Comparison of ENCODE assay signal across 17 cellular contexts in the genomic region with DNA sequence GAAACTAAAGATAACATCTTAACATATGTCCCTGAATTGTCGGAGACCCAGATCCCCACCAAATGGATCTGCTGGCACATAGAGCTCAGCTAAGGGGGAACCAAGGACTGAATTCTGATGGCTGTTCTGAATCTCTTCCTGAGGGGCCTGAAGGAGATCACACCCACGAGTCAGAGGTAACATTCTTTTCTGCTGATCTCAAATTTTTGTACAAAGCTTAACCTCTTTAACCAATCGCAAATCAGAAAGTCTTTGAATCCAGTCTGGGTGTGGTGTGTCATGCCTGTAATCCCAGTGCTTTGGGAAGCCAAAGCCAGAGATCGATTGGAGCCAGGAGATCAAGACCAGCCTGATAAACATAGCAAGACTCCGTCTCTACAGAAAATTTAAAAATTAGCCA.
DNase-seq lines count a peak whose midpoint lies in the region; ATAC-seq and TF ChIP-seq lines count a peak whose summit lies in the region.
"Had no signal": no experiment of that assay in that cellular context is flagged by ENCODE, and none has a peak within 500 bp of the region (broad histone marks: within the 10 kb centered on the region; RNA-seq: fewer than 3 reads in every experiment).

No MANE protein-coding gene starts in this region.

- H4K20me1 ChIP-seq in mammary epithelial cell (ENCODE audit: insufficient read depth, low read length), result no peaks in the 10 kb centered on the region

- dilution Hi-C loops in mammary epithelial cell (cut with HindIII; ENCODE audit: low sequenced_read_pairs), result no loop called here

- no peak overlapping the region for H3K27ac ChIP-seq in mammary epithelial cell (ENCODE audit: insufficient read depth, low read depth, low read length)
- H3K27ac ChIP-seq: KMS-11, lower lobe of right lung had no signal

- peak overlapping the region; percentile 32 for H3K4me2 ChIP-seq in mammary epithelial cell (ENCODE audit: insufficient read depth, low read depth, low read length)
- H3K4me2 ChIP-seq: KMS-11 had no signal

- no peaks in the 10 kb centered on the region for H3K36me3 ChIP-seq in BJ (ENCODE audit: control insufficient read depth, insufficient read depth, low read length)
- H3K36me3 ChIP-seq in mammary epithelial cell (ENCODE audit: insufficient read depth, low read length), result no peaks in the 10 kb centered on the region
- H3K36me3 ChIP-seq: lower lobe of right lung had no signal

- H3K27me3 ChIP-seq in BJ (ENCODE audit: control insufficient read depth, insufficient read depth, low read length) (no peaks in the 10 kb centered on the region), mammary epithelial cell (ENCODE audit: insufficient read depth, low read length) (no peaks in the 10 kb centered on the region)

- CTCF ChIA-PET in BJ (lab: Yijun Ruan, JAX), result no interaction called here
- CTCF ChIA-PET in mammary epithelial cell (lab: Charles Lee; ENCODE audit: low non-redundant PET), result no interaction called here

- in situ Hi-C loops in mammary epithelial cell (cut with MboI; ENCODE audit: low sequenced_read_pairs in 2 of 2), result no loop called here
- in situ Hi-C loops in GM13977 (cut with MboI; ENCODE audit: low pct_unique_long_range_greater_than_20kb, low sequenced_read_pairs, unreplicated experiment), result no loop called here

- peaks cover 13% of the 10 kb centered on the region for H3K4me1 ChIP-seq in mammary epithelial cell (ENCODE audit: insufficient read depth, low read length)
- H3K4me1 ChIP-seq: lower lobe of right lung had no signal

- no peak for TF ChIP-seq CTCF in BJ (IDR thresholded peaks at IDR 0.05; ENCODE audit: insufficient read depth, low read depth, low read length)
- TF ChIP-seq CTCF in mammary epithelial cell (conservative IDR thresholded peaks at IDR 0.05 in 1 of 2, IDR thresholded peaks at IDR 0.05 in 1 of 2; ENCODE audit: extremely low read depth in 1 of 2, insufficient read depth in 1 of 2, low read depth in 1 of 2, low read length in 2 of 2), result no peak
- TF ChIP-seq CTCF in GM13977 (IDR thresholded peaks at IDR 0.05; ENCODE audit: extremely low read depth, insufficient read depth, missing control alignments), result no peak

- H3K79me2 ChIP-seq in mammary epithelial cell (ENCODE audit: insufficient read depth, low read length), result no peaks in the 10 kb centered on the region

- ATAC-seq in HG03108 (IDR thresholded peaks at IDR 0.05; ENCODE audit: unreplicated experiment), result no peak
- ATAC-seq: effector memory CD8-positive, alpha-beta T cell; lower lobe of right lung; Panc1 had no signal

- WGBS in mammary epithelial cell (ENCODE audit: low coverage, missing lambda C conversion rate), result 48% methylated on average over 4 of the region's 5 CpGs

- H2AFZ ChIP-seq in mammary epithelial cell (ENCODE audit: low read depth, low read length), result peak overlapping the region; percentile 85

- no peak overlapping the region for H3K9ac ChIP-seq in mammary epithelial cell (ENCODE audit: insufficient read depth, low read length)
- H3K9ac ChIP-seq: KMS-11 had no signal

- H3K4me3 ChIP-seq in BJ (ENCODE audit: low read depth, low read length), result no peak overlapping the region
- H3K4me3 ChIP-seq in mammary epithelial cell (replicated peaks in 1 of 3; ENCODE audit: insufficient read depth in 1 of 3, low read depth in 2 of 3, low read length in 3 of 3), result no peak overlapping the region
- H3K4me3 ChIP-seq: lower lobe of right lung had no signal

- DNase-seq in BJ (ENCODE audit: low read depth) (peak; percentile 50), HS-5 (ENCODE audit: low read depth) (peak; percentile 53), mammary epithelial cell (peak; percentile 24), kidney glomerular epithelial cell (lab: John Stamatoyannopoulos, UW) (peak; percentile 44), GM13977 (ENCODE audit: low spot score) (no peak), HPDE6-E6E7 (ENCODE audit: extremely low spot score) (no peak), DMS 273 (lab: John Stamatoyannopoulos, UW; ENCODE audit: unreplicated experiment) (no peak)
- DNase-seq: activated CD4-positive, alpha-beta T cell treated with anti-CD3 and anti-CD28 coated beads, Interleukin-2, amount 50 U/mL, for 48 hours; activated naive CD8-positive, alpha-beta T cell treated with anti-CD3 and anti-CD28 coated beads for 36 hours; activated T-cell treated with anti-CD3 and anti-CD28 coated beads, Interleukin-2, amount 50 U/mL, for 24 hours; effector memory CD8-positive, alpha-beta T cell; lower lobe of right lung; NCI-H1105 treated with DMSO at 0.1 percent for 48 hours; retina had no signal

- POLR2A ChIA-PET in BJ (lab: Charles Lee), result interaction anchor here (0.6 kb wide), 1 partner anchor 637 kb away, joined by 3 read pairs; no protein-coding TSS in a partner anchor

- BruUV-seq in mammary epithelial cell (replicated peaks; lab: Mats Ljungman, UMichigan), result no TSS peak

- H3K9me3 ChIP-seq in mammary epithelial cell (replicated peaks; ENCODE audit: insufficient read depth, low read length), result no peaks in the 10 kb centered on the region
- H3K9me3 ChIP-seq: lower lobe of right lung had no signal

- intact Hi-C loops in mammary epithelial cell (cut with micrococcal nuclease), result no loop called here

Comparison
In these comparisons a context has a peak if more than half of its experiments do, and no peak if none do; other contexts are left out.
1. DNase-seq: peak in BJ (single experiment), HS-5 (single experiment), mammary epithelial cell (single experiment) and kidney glomerular epithelial cell (single experiment); none in GM13977 (single experiment), HPDE6-E6E7 (single experiment) and DMS 273 (single experiment).